Comparison of ENCODE assay signal across 9 cellular contexts in the genomic region with DNA sequence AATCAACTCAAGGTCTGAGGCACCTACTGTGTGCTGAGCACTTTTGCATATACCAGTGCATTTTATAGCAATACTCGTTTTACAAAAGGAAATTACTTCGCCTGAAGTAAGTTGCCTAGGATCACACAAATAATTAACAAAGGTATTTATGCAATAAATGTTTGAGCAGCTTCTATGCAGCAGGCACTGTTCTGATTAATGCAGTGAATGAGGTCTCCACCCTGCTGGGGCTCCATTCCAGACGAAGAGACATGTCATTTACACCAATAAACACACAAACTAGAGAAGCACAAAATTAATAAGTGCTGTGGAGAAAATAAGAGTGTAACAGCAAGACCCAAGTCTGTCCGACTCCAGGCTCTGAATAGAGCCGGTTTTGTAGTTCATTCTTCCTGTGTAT. TPM values are rescaled to one million over a fixed set of nuclear protein-coding genes. Genes with fewer than 3 reads are reported as not detected.
DNase-seq lines count a peak whose midpoint lies in the region; ATAC-seq and TF ChIP-seq lines count a peak whose summit lies in the region.
"Had no signal": no experiment of that assay in that cellular context is flagged by ENCODE, and none has a peak within 500 bp of the region (broad histone marks: within the 10 kb centered on the region; RNA-seq: fewer than 3 reads in every experiment).

No MANE protein-coding gene starts in this region.

- H2AK5ac ChIP-seq in mesendoderm (ENCODE audit: low read length), result no peak overlapping the region

- no peaks in the 10 kb centered on the region for H3K9me3 Mint-ChIP-seq in stimulated activated naive CD8-positive, alpha-beta T cell treated with anti-CD3 and anti-CD28 coated beads, Interleukin-15, Interleukin-2, amounts not matched to agents 100 ng/mL and 50 ng/mL, for 24 hours
- H3K9me3 Mint-ChIP-seq in MCF 10A (ENCODE audit: unreplicated experiment), result no peaks in the 10 kb centered on the region

- H3K56ac ChIP-seq in mesendoderm (ENCODE audit: low read length), result peak overlapping the region; percentile 64

- no peak for DNase-seq in stimulated activated naive CD8-positive, alpha-beta T cell treated with anti-CD3 and anti-CD28 coated beads, Interleukin-15, Interleukin-2, amounts not matched to agents 100 U/mL and 50 U/mL, for 24 hours
- peak; percentile 20 for DNase-seq in MCF 10A (ENCODE audit: unreplicated experiment)
- no peak for DNase-seq in mesendoderm
- DNase-seq in T-helper 1 cell, result no peak
- no peak for DNase-seq in DMS79 (lab: John Stamatoyannopoulos, UW)
- DNase-seq: central memory CD4-positive, alpha-beta T cell had no signal

- POLR2A ChIA-PET in MCF 10A (lab: Yijun Ruan, JAX), result no interaction called here

- H4K5ac ChIP-seq in mesendoderm (ENCODE audit: low read length), result no peak overlapping the region

- H3K4me2 ChIP-seq in mesendoderm (ENCODE audit: low read length), result peak overlapping the region; percentile 70

- no peak for TF ChIP-seq CTCF in MCF 10A (IDR thresholded peaks at IDR 0.05; ENCODE audit: unreplicated experiment)

- H3K4ac ChIP-seq in mesendoderm (ENCODE audit: low read depth, low read length), result no peak overlapping the region

- no peaks in the 10 kb centered on the region for H3K36me3 Mint-ChIP-seq in stimulated activated naive CD8-positive, alpha-beta T cell treated with anti-CD3 and anti-CD28 coated beads, Interleukin-15, Interleukin-2, amounts not matched to agents 100 ng/mL and 50 ng/mL, for 24 hours (ENCODE audit: low read depth)
- peaks cover 9% of the 10 kb centered on the region for H3K36me3 Mint-ChIP-seq in MCF 10A (ENCODE audit: insufficient read depth, unreplicated experiment)

- H3K36me3 ChIP-seq in mesendoderm (ENCODE audit: control insufficient read depth, insufficient read depth, low read length), result no peaks in the 10 kb centered on the region

- H3K18ac ChIP-seq in mesendoderm (ENCODE audit: low read length), result no peak overlapping the region

- H3K23ac ChIP-seq in mesendoderm (ENCODE audit: low read length), result no peak overlapping the region

- H3K79me1 ChIP-seq in mesendoderm (ENCODE audit: low read length), result no peaks in the 10 kb centered on the region

- H2BK120ac ChIP-seq in mesendoderm (ENCODE audit: low read depth, low read length), result no peak overlapping the region

- no peak overlapping the region for H3K27ac ChIP-seq in mesendoderm (ENCODE audit: low read depth, low read length)

- H2BK15ac ChIP-seq in mesendoderm (replicated peaks; ENCODE audit: low read depth), result no peak overlapping the region

- no peak overlapping the region for H3K27ac Mint-ChIP-seq in stimulated activated naive CD8-positive, alpha-beta T cell treated with anti-CD3 and anti-CD28 coated beads, Interleukin-15, Interleukin-2, amounts not matched to agents 100 ng/mL and 50 ng/mL, for 24 hours
- H3K27ac Mint-ChIP-seq in MCF 10A (ENCODE audit: low read depth, unreplicated experiment), result no peak overlapping the region

- intact Hi-C loops in MCF 10A (cut with micrococcal nuclease), result no loop called here

- no peak overlapping the region for H4K8ac ChIP-seq in mesendoderm (ENCODE audit: low read depth, low read length)

- H3K27me3 ChIP-seq in mesendoderm (ENCODE audit: insufficient read depth, low read length, poor library complexity), result no peaks in the 10 kb centered on the region

- no peak overlapping the region for H2BK5ac ChIP-seq in mesendoderm (ENCODE audit: low read length)

- H3K4me3 ChIP-seq in mesendoderm (ENCODE audit: low read length), result no peak overlapping the region

- H3K9ac ChIP-seq in mesendoderm (ENCODE audit: low read length), result no peak overlapping the region

- H3K79me2 ChIP-seq in mesendoderm (ENCODE audit: control insufficient read depth, insufficient read depth, low read length), result no peaks in the 10 kb centered on the region

- H3K27me3 Mint-ChIP-seq in stimulated activated naive CD8-positive, alpha-beta T cell treated with anti-CD3 and anti-CD28 coated beads, Interleukin-15, Interleukin-2, amounts not matched to agents 100 ng/mL and 50 ng/mL, for 24 hours, result peaks cover 37% of the 10 kb centered on the region
- H3K27me3 Mint-ChIP-seq in MCF 10A (ENCODE audit: insufficient read depth, unreplicated experiment), result no peaks in the 10 kb centered on the region

- H3K4me3 Mint-ChIP-seq in stimulated activated naive CD8-positive, alpha-beta T cell treated with anti-CD3 and anti-CD28 coated beads, Interleukin-15, Interleukin-2, amounts not matched to agents 100 ng/mL and 50 ng/mL, for 24 hours, result peak overlapping the region; percentile 51
- no peak overlapping the region for H3K4me3 Mint-ChIP-seq in MCF 10A (ENCODE audit: unreplicated experiment)

- CTCF ChIA-PET in MCF 10A (lab: Yijun Ruan, JAX), result no interaction called here

- no peak for ATAC-seq in stimulated activated naive CD8-positive, alpha-beta T cell treated with anti-CD3 and anti-CD28 coated beads, Interleukin-15, Interleukin-2, amounts not matched to agents 100 U/mL and 50 U/mL, for 24 hours
- ATAC-seq in HG03571 (IDR thresholded peaks at IDR 0.05; ENCODE audit: unreplicated experiment) (no peak), GM21423 (IDR thresholded peaks at IDR 0.05; ENCODE audit: unreplicated experiment) (no peak)

- no CpG with 5 or more reads among the region's 5 CpGs for WGBS in mesendoderm (ENCODE audit: extremely low coverage, insufficient coverage, low lambda C conversion rate)

- H3K4me1 ChIP-seq in mesendoderm (ENCODE audit: control insufficient read depth, low read depth, low read length), result no peaks in the 10 kb centered on the region

- no TSS peak for BruUV-seq in MCF 10A (replicated peaks; lab: Mats Ljungman, UMichigan)

- peaks cover 13% of the 10 kb centered on the region for H3K4me1 Mint-ChIP-seq in stimulated activated naive CD8-positive, alpha-beta T cell treated with anti-CD3 and anti-CD28 coated beads, Interleukin-15, Interleukin-2, amounts not matched to agents 100 ng/mL and 50 ng/mL, for 24 hours (ENCODE audit: low read depth)
- H3K4me1 Mint-ChIP-seq in MCF 10A (ENCODE audit: insufficient read depth, unreplicated experiment), result peaks cover 5% of the 10 kb centered on the region

RNA-seq across cellular contexts. Expression of a gene that starts 17.5 kb away (rescaled TPM):
- total RNA-seq in MCF 10A (2022), result 1.4 and 1.8 TPM in 2 replicates
- not detected for polyA plus RNA-seq in mesendoderm (2013, experiment 1 of 2)
- not detected for polyA plus RNA-seq in mesendoderm (2013, experiment 2 of 2)
